Comparison of ENCODE assay signal across 21 cellular contexts in the genomic region with DNA sequence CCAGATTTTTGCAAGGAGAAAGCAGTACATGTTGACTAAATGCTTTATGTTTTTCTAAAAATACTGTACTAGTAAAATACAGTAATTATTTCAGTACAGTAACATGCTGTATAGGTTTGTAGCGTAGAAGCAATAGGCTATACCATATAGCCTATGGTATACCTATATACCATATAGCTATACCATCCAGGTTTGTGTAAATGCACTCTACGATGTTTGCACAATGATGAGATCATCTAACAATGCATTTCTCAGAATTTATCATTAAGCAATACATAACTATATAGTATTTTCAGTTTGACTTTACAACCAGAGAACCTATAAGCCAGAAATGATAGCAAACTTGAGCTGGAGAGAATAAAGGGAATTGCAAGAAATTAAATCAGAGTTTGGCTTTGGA.
"Had no signal": no experiment of that assay in that cellular context is flagged by ENCODE, and none has a peak within 500 bp of the region (broad histone marks: within the 10 kb centered on the region; RNA-seq: fewer than 3 reads in every experiment).

No MANE protein-coding gene starts in this region.

- H3K4me3 ChIP-seq: coronary artery, dorsolateral prefrontal cortex, esophagus muscularis mucosa, gastroesophageal sphincter, heart left ventricle, hepatocyte, left lung, lower lobe of right lung had no signal

- H3K79me2 ChIP-seq: hepatocyte had no signal

- H3K9me3 Mint-ChIP-seq: immature natural killer cell; mesothelial cell of epicardium; naive thymus-derived CD4-positive, alpha-beta T cell had no signal

- H3K4me1 Mint-ChIP-seq: immature natural killer cell had no signal

- H3K4me3 Mint-ChIP-seq: immature natural killer cell; mesothelial cell of epicardium; naive thymus-derived CD4-positive, alpha-beta T cell had no signal

- H3K27me3 ChIP-seq: dorsolateral prefrontal cortex, esophagus muscularis mucosa, foreskin keratinocyte, gastroesophageal sphincter, heart left ventricle, hepatocyte, left lung had no signal

- H3K36me3 ChIP-seq: left lung had no signal

- H3K27ac ChIP-seq: coronary artery, dorsolateral prefrontal cortex, esophagus muscularis mucosa, foreskin keratinocyte, gastroesophageal sphincter, heart left ventricle, hepatocyte, left lung, lower lobe of right lung had no signal

- H3K27me3 Mint-ChIP-seq: naive thymus-derived CD4-positive, alpha-beta T cell had no signal

- DNase-seq: dermis blood vessel endothelial cell; dorsolateral prefrontal cortex; effector CD4-positive, alpha-beta T cell; effector memory CD4-positive, alpha-beta T cell; foreskin keratinocyte; heart left ventricle; hypothalamus; immature natural killer cell; islet precursor cell; kidney; kidney glomerular epithelial cell; left lung; left ventricle myocardium superior; lower lobe of right lung; mesenchymal stem cell; naive thymus-derived CD4-positive, alpha-beta T cell had no signal

- H3K9me3 ChIP-seq: esophagus muscularis mucosa, gastroesophageal sphincter, heart left ventricle, left lung, lower lobe of right lung had no signal

- H2AFZ ChIP-seq: hepatocyte had no signal

- H3K27ac Mint-ChIP-seq: immature natural killer cell; naive thymus-derived CD4-positive, alpha-beta T cell had no signal

- H3K4me1 ChIP-seq: foreskin keratinocyte, left lung, lower lobe of right lung had no signal

- H3K4me2 ChIP-seq: hepatocyte had no signal

- ATAC-seq: foreskin keratinocyte; gastroesophageal sphincter; heart left ventricle; left lung; left ventricle myocardium superior; lower lobe of right lung; naive thymus-derived CD4-positive, alpha-beta T cell had no signal
